20 cellular contexts compared by ENCODE assay signal in the genomic region with DNA sequence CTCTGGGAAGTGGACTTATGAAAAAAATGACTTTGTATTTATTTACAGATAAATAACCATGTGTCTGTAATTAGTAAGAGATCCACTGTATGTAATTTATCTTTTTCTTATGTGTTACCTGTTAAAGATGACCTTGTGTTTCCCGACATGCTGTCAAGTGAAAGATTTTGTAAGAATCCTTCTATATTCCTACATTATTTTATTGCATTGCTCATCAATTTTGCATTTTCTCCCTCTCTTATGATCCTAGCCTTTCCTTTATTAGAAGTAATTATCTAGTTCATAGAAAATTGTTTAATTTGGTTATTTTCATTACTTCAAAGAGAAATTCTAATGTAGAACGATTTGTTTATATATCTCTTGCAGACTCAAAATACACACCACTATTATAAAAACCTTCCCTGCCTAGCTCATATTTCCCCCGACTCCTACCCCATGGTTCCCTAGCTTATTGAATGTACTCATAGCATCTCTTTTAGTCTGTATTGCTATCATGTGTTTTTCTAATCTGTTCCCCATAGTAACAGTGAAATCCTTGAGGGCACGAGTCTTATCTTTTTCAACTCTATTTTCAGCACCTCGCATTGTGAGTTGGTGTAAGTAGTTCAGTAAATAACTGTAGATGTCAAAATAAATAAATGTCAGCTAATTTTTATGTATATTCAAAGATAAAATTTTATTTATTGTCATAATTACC.
DNase-seq lines count a peak whose midpoint lies in the region; ATAC-seq, FAIRE-seq and TF ChIP-seq lines count a peak whose summit lies in the region.
"Had no signal": no experiment of that assay in that cellular context is flagged by ENCODE, and none has a peak within 500 bp of the region (broad histone marks: within the 10 kb centered on the region; RNA-seq: fewer than 3 reads in every experiment).

No MANE protein-coding gene starts in this region.

- H3K4me3 Mint-ChIP-seq in T-helper 2 cell treated with Interferon-gamma antibody and Interleukin-4, amounts not matched to agents 5 μg/mL and 100 μg/mL, for 36 hours: no peak overlapping the region
- no peak overlapping the region for H3K4me3 Mint-ChIP-seq in activated T-cell treated with anti-CD3 and anti-CD28 coated beads, Interleukin-2, amount 50 U/mL, for 24 hours
- H3K4me3 Mint-ChIP-seq: B cell; CD4-positive, CD25-positive, alpha-beta regulatory T cell; CD8-positive, alpha-beta T cell had no signal

- H2BK5ac ChIP-seq in IMR-90 (ENCODE audit: low read depth, low read length, poor library complexity, severe bottlenecking): no peak overlapping the region

- no peak overlapping the region for H2AFZ ChIP-seq in IMR-90 (replicated peaks; ENCODE audit: low read length, poor library complexity)

- H3K27ac ChIP-seq in right atrium auricular region: no peak overlapping the region
- no peak overlapping the region for H3K27ac ChIP-seq in A549
- H3K27ac ChIP-seq in IMR-90 (ENCODE audit: insufficient read depth, low read length): no peak overlapping the region
- H3K27ac ChIP-seq: BLaER1, C4-2B had no signal

- dilution Hi-C loops in IMR-90 (cut with HindIII; ENCODE audit: low sequenced_read_pairs, unreplicated experiment): no loop called here

- H3K27me3 ChIP-seq in right atrium auricular region (no peaks in the 10 kb centered on the region), IMR-90 (ENCODE audit: control insufficient read depth, insufficient read depth, low read length) (no peaks in the 10 kb centered on the region)
- H3K27me3 ChIP-seq: BLaER1 had no signal

- WGBS in A549 (ENCODE audit: missing lambda C conversion rate): 52% methylated on average over 5 of the region's 5 CpGs
- WGBS in IMR-90 (ENCODE audit: extremely low coverage in 2 of 2, insufficient read length in 1 of 2), 2 experiments: no CpG with 5 or more reads among the region's 5 CpGs

- no peaks in the 10 kb centered on the region for H3K27me3 Mint-ChIP-seq in T-helper 2 cell treated with Interferon-gamma antibody and Interleukin-4, amounts not matched to agents 5 μg/mL and 100 μg/mL, for 36 hours (ENCODE audit: low read depth)
- no peaks in the 10 kb centered on the region for H3K27me3 Mint-ChIP-seq in activated T-cell treated with anti-CD3 and anti-CD28 coated beads, Interleukin-2, amount 50 U/mL, for 24 hours
- H3K27me3 Mint-ChIP-seq: B cell; CD4-positive, CD25-positive, alpha-beta regulatory T cell had no signal

- no peak overlapping the region for H3K18ac ChIP-seq in IMR-90 (ENCODE audit: low read depth, low read length)

- H3K4me1 ChIP-seq in right atrium auricular region (no peaks in the 10 kb centered on the region), A549 (no peaks in the 10 kb centered on the region), IMR-90 (ENCODE audit: control insufficient read depth, insufficient read depth, low read length) (no peaks in the 10 kb centered on the region)
- H3K4me1 ChIP-seq: BLaER1, Caco-2 had no signal

- TF ChIP-seq POLR2A in A549 (IDR thresholded peaks at IDR 0.05; ENCODE audit: low read length) (no peak), IMR-90 (IDR thresholded peaks at IDR 0.05; ENCODE audit: low read depth, low read length) (no peak)

- intact Hi-C loops in Right ventricle myocardium superior (cut with DNase I): no loop called here
- intact Hi-C loops in IMR-90 (cut with micrococcal nuclease): no loop called here
- intact Hi-C loops in left ventricle myocardium superior (cut with micrococcal nuclease): no loop called here

- TF ChIP-seq EP300 in A549 (IDR thresholded peaks at IDR 0.05): no peak

- no peaks in the 10 kb centered on the region for H3K79me1 ChIP-seq in IMR-90 (ENCODE audit: low read depth in 1 of 2, low read length in 2 of 2)

- H3K4me3 ChIP-seq in right atrium auricular region (no peak overlapping the region), A549 (no peak overlapping the region), IMR-90 (ENCODE audit: insufficient read depth, low read depth, low read length) (no peak overlapping the region)
- H3K4me3 ChIP-seq: BLaER1 had no signal

- no peak overlapping the region for H3K14ac ChIP-seq in IMR-90 (replicated peaks; ENCODE audit: low read depth, low read length)

- H4K20me1 ChIP-seq in IMR-90 (ENCODE audit: insufficient read depth, low read length): no peaks in the 10 kb centered on the region
- H4K20me1 ChIP-seq: BLaER1 had no signal

- CTCF ChIA-PET in A549 (lab: Yijun Ruan, JAX): no interaction called here
- CTCF ChIA-PET in IMR-90 (lab: Yijun Ruan, JAX): no interaction called here

- no TSS peak for BruUV-seq in IMR-90 (replicated peaks; lab: Mats Ljungman, UMichigan)

- POLR2A ChIA-PET in A549 (lab: Yijun Ruan, JAX) (no interaction called here), IMR-90 (lab: Charles Lee; ENCODE audit: unreplicated experiment) (no interaction called here)

- H2AK9ac ChIP-seq in IMR-90 (replicated peaks; ENCODE audit: low read depth, low read length, poor library complexity): no peak overlapping the region

- H4K5ac ChIP-seq in IMR-90 (ENCODE audit: low read depth, low read length): no peak overlapping the region

- peaks cover 6% of the 10 kb centered on the region for H3K9me3 Mint-ChIP-seq in T-helper 2 cell treated with Interferon-gamma antibody and Interleukin-4, amounts not matched to agents 5 μg/mL and 100 μg/mL, for 36 hours
- peaks cover 2% of the 10 kb centered on the region for H3K9me3 Mint-ChIP-seq in activated T-cell treated with anti-CD3 and anti-CD28 coated beads, Interleukin-2, amount 50 U/mL, for 24 hours
- H3K9me3 Mint-ChIP-seq: CD8-positive, alpha-beta T cell had no signal

- DNase-seq in Right ventricle myocardium superior (no peak), right atrium auricular region (ENCODE audit: low spot score) (no peak), A549 (ENCODE audit: low read depth in 1 of 2, low spot score in 1 of 2) (no peak), IMR-90 (no peak), left ventricle myocardium superior (no peak)
- DNase-seq in T-helper 2 cell treated with Interferon-gamma antibody and Interleukin-4, amounts not matched to agents 5 μg/mL and 100 μg/mL, for 36 hours (ENCODE audit: low spot score): no peak
- DNase-seq in activated T-cell treated with anti-CD3 and anti-CD28 coated beads, Interleukin-2, amount 50 U/mL, for 24 hours: no peak
- DNase-seq: Caco-2; CD4-positive, CD25-positive, alpha-beta regulatory T cell; CD8-positive, alpha-beta T cell; DMS153; DND-41; GOT3; HCEC 1CT had no signal

- in situ Hi-C loops in IMR-90 (cut with MboI; ENCODE audit: low sequenced_read_pairs): no loop called here

- no peak overlapping the region for H3K9ac ChIP-seq in IMR-90 (ENCODE audit: low read depth, low read length)
- H3K9ac ChIP-seq: BLaER1 had no signal

- no peak overlapping the region for H3K56ac ChIP-seq in IMR-90 (ENCODE audit: extremely low read depth, insufficient read depth, low read length)

- no peaks in the 10 kb centered on the region for H3K9me3 ChIP-seq in right atrium auricular region
- no peaks in the 10 kb centered on the region for H3K9me3 ChIP-seq in A549
- no peaks in the 10 kb centered on the region for H3K9me3 ChIP-seq in IMR-90 (ENCODE audit: control insufficient read depth, insufficient read depth, low read length)
- H3K9me3 ChIP-seq: BLaER1, Caco-2 had no signal

- H2BK15ac ChIP-seq in IMR-90 (ENCODE audit: low read depth, low read length): no peak overlapping the region

- no peak for TF ChIP-seq CTCF in right atrium auricular region (IDR thresholded peaks at IDR 0.05)
- TF ChIP-seq CTCF in A549 (IDR thresholded peaks at IDR 0.05): no peak
- no peak for TF ChIP-seq CTCF in IMR-90 (conservative IDR thresholded peaks at IDR 0.05; ENCODE audit: low read depth, low read length)

- H3K36me3 ChIP-seq in right atrium auricular region (no peaks in the 10 kb centered on the region), IMR-90 (ENCODE audit: control insufficient read depth, insufficient read depth, low read length) (no peaks in the 10 kb centered on the region)
- H3K36me3 ChIP-seq: BLaER1 had no signal

- FAIRE-seq in A549 (lab: Jason Lieb, UNC): no peak
- FAIRE-seq: G401.6, GM12892, H54 had no signal

- H4K91ac ChIP-seq in IMR-90 (ENCODE audit: insufficient read depth, low read depth, low read length): no peak overlapping the region

- no peaks in the 10 kb centered on the region for H3K36me3 Mint-ChIP-seq in T-helper 2 cell treated with Interferon-gamma antibody and Interleukin-4, amounts not matched to agents 5 μg/mL and 100 μg/mL, for 36 hours (ENCODE audit: low read depth)
- H3K36me3 Mint-ChIP-seq in activated T-cell treated with anti-CD3 and anti-CD28 coated beads, Interleukin-2, amount 50 U/mL, for 24 hours (ENCODE audit: low read depth): no peaks in the 10 kb centered on the region
- H3K36me3 Mint-ChIP-seq: CD4-positive, CD25-positive, alpha-beta regulatory T cell; CD8-positive, alpha-beta T cell had no signal

- no peak overlapping the region for H3K23ac ChIP-seq in IMR-90 (ENCODE audit: low read depth, low read length)

- no peak overlapping the region for H2AK5ac ChIP-seq in IMR-90 (ENCODE audit: low read depth, low read length)

- no peak overlapping the region for H4K8ac ChIP-seq in IMR-90 (ENCODE audit: low read depth in 2 of 2, low read length in 2 of 2)

- H3K4me2 ChIP-seq in A549: no peak overlapping the region
- H3K4me2 ChIP-seq in IMR-90 (ENCODE audit: low read depth, low read length): no peak overlapping the region
- H3K4me2 ChIP-seq: BLaER1 had no signal

- ATAC-seq in Right ventricle myocardium superior (ENCODE audit: poor library complexity): peak; percentile 72
- ATAC-seq in A549: no peak
- ATAC-seq in IMR-90 (ENCODE audit: low read depth): no peak
- peak; percentile 76 for ATAC-seq in left ventricle myocardium superior
- ATAC-seq: CD8-positive, alpha-beta T cell had no signal

- H3K27ac Mint-ChIP-seq in T-helper 2 cell treated with Interferon-gamma antibody and Interleukin-4, amounts not matched to agents 5 μg/mL and 100 μg/mL, for 36 hours: no peak overlapping the region
- H3K27ac Mint-ChIP-seq in activated T-cell treated with anti-CD3 and anti-CD28 coated beads, Interleukin-2, amount 50 U/mL, for 24 hours: no peak overlapping the region
- H3K27ac Mint-ChIP-seq: B cell; CD4-positive, CD25-positive, alpha-beta regulatory T cell; CD8-positive, alpha-beta T cell had no signal

- H3K9me1 ChIP-seq in IMR-90 (ENCODE audit: insufficient read depth, low read length): no peaks in the 10 kb centered on the region

- no peak overlapping the region for H3K4ac ChIP-seq in IMR-90 (ENCODE audit: low read depth, low read length)

- H2BK120ac ChIP-seq in IMR-90 (ENCODE audit: low read depth, low read length): no peak overlapping the region

- no peak for TF ChIP-seq RAD21 in A549 (conservative IDR thresholded peaks at IDR 0.05 in 1 of 2, IDR thresholded peaks at IDR 0.05 in 1 of 2)
- no peak for TF ChIP-seq RAD21 in IMR-90 (IDR thresholded peaks at IDR 0.05; ENCODE audit: low read length)

- H3K4me1 Mint-ChIP-seq in T-helper 2 cell treated with Interferon-gamma antibody and Interleukin-4, amounts not matched to agents 5 μg/mL and 100 μg/mL, for 36 hours (ENCODE audit: low read depth): no peaks in the 10 kb centered on the region
- no peaks in the 10 kb centered on the region for H3K4me1 Mint-ChIP-seq in activated T-cell treated with anti-CD3 and anti-CD28 coated beads, Interleukin-2, amount 50 U/mL, for 24 hours (ENCODE audit: low read depth)
- H3K4me1 Mint-ChIP-seq: B cell; CD4-positive, CD25-positive, alpha-beta regulatory T cell had no signal

- no peak overlapping the region for H2BK20ac ChIP-seq in IMR-90 (ENCODE audit: low read depth, low read length)

TF ChIP-seq in IMR-90, 13 proteins besides CTCF, POLR2A, EP300 and RAD21 (continues in another document):
- peak; percentile 65 for TF ChIP-seq MAFK (IDR thresholded peaks at IDR 0.05; ENCODE audit: low read depth, low read length)

Comparison
In these comparisons a context has a peak if more than half of its experiments do, and no peak if none do; other contexts are left out.
1. ATAC-seq: peak in Right ventricle myocardium superior (single experiment) and left ventricle myocardium superior (single experiment); none in A549 (0 of 2) and IMR-90 (single experiment).